Comparison of ENCODE assay signal across 1 cellular context in the genomic region with DNA sequence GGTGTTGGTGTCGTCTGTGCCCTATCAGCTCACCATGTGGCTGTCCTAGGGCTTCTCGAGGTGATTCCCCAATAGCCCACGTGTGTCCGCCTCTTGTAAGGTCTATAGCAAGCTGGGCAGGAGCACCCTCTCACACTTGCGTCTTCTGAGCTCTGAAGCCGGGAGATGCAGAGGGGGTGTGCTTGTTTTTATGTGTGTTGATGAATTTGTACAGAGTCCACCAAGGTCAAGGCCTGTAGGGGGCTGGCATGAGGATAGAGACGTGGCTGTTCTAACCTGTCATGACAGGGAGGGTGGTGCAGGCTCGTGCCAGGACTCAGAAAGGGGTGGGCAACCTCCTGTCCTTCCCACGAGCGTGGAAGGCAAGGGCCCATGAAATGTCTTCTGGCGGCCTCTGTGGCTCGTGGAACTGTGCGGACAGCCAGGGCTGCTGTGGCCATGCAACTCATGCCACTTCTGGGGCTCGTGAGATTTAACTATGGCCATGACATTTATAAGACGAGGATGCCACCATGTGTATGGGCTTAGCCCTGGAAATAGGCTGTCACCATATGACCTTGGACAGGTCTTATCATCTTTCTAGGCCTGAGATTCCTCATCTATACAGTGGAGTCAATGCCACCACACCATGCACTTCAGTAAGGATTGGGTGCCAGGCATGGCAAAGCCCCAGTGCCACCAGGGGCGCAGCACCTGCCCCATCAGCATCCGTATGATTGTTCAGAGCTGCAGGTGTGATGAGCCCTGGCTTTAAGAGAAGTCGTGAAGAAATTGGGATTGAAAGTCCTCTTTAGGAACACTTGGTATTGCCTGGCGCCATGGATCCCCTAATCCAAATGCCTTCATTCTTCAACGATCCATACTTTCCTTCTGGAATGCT.
TF ChIP-seq lines count a peak whose summit lies in the region.

No MANE protein-coding gene starts in this region.

TF ChIP-seq in HCT116, 20 proteins besides CTCF, POLR2A, EP300 and RAD21 (continued from another document):
- no peak for TF ChIP-seq REST (IDR thresholded peaks at IDR 0.05; ENCODE audit: low read depth)
- TF ChIP-seq POLR2AphosphoS5 (IDR thresholded peaks at IDR 0.05; ENCODE audit: low read depth, low read length): no peak
- TF ChIP-seq ZFX (IDR thresholded peaks at IDR 0.05): no peak
- TF ChIP-seq EZH2phosphoT487 (IDR thresholded peaks at IDR 0.05; ENCODE audit: borderline replicate concordance): no peak
- no peak for TF ChIP-seq SRF (IDR thresholded peaks at IDR 0.05; ENCODE audit: low read depth)
- TF ChIP-seq ELF1 (IDR thresholded peaks at IDR 0.05; ENCODE audit: borderline replicate concordance, low read depth): no peak
- TF ChIP-seq YY1 (IDR thresholded peaks at IDR 0.05; ENCODE audit: extremely low read depth, insufficient replicate concordance, low read depth, low read length): no peak
- TF ChIP-seq FOSL1 (IDR thresholded peaks at IDR 0.05; ENCODE audit: low read depth): no peak
- no peak for TF ChIP-seq EZH2 (IDR thresholded peaks at IDR 0.05)
- TF ChIP-seq EGR1 (IDR thresholded peaks at IDR 0.05; ENCODE audit: low read depth): no peak
- no peak for TF ChIP-seq SIN3A (IDR thresholded peaks at IDR 0.05; ENCODE audit: low read depth)
- TF ChIP-seq MAX (IDR thresholded peaks at IDR 0.05): no peak
- TF ChIP-seq CEBPB (IDR thresholded peaks at IDR 0.05; ENCODE audit: low read depth): no peak
- TF ChIP-seq ZNF274 (IDR thresholded peaks at IDR 0.05; ENCODE audit: low read depth, low read length): no peak
- TF ChIP-seq, protein P1, sequence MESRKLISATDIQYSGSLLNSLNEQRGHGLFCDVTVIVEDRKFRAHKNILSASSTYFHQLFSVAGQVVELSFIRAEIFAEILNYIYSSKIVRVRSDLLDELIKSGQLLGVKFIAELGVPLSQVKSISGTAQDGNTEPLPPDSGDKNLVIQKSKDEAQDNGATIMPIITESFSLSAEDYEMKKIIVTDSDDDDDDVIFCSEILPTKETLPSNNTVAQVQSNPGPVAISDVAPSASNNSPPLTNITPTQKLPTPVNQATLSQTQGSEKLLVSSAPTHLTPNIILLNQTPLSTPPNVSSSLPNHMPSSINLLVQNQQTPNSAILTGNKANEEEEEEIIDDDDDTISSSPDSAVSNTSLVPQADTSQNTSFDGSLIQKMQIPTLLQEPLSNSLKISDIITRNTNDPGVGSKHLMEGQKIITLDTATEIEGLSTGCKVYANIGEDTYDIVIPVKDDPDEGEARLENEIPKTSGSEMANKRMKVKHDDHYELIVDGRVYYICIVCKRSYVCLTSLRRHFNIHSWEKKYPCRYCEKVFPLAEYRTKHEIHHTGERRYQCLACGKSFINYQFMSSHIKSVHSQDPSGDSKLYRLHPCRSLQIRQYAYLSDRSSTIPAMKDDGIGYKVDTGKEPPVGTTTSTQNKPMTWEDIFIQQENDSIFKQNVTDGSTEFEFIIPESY (IDR thresholded peaks at IDR 0.05; ENCODE audit: extremely low read depth, insufficient replicate concordance, low read length): no peak
- TF ChIP-seq CBX3 (IDR thresholded peaks at IDR 0.05; ENCODE audit: low read depth): no peak
